In the genomic region with DNA sequence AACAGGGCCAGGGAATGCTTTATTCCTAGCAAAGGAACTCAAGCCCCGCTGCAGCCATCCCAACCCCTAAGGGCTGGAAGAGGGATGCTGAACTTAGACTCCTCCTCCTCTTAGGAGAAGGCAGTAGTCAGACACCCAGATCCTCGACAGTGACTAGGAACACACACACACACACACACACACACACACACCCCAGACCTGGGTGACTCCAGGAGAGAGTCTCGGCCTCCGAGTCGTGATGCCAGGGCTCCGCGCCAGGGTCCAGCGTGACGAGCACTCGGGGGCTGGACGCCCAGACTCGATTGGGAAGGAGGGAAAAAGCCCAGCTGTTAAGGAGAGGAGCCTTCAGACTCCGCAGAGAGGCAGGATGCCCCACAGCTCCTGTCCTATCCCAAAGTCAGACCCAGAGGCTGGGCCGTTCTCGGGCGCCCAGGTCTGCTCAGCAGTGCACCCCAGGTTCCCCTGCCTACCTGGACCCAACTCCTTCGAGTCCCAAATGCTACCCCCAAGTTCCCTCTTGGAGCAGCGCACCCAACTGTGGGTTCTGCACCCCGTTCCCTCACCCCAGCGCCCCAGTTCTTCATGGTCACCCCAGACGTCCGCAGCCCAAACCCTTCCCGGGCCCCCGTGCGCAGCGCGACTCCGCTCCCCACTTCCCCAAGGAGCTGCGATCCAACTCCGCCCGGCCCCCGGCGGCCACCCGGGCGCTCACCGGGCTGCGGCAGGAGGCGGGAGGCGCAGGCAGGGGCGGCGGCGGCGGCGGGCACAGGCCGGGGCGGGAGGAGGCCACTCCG, we compare ENCODE assay signal across 8 cellular contexts. TPM values are rescaled to one million over a fixed set of nuclear protein-coding genes. Genes with fewer than 3 reads are reported as not detected.
DNase-seq lines count a peak whose midpoint lies in the region; ATAC-seq and TF ChIP-seq lines count a peak whose summit lies in the region.

No MANE protein-coding gene starts in this region.

- H3K36me3 ChIP-seq in brain microvascular endothelial cell (replicated peaks) (no peaks in the 10 kb centered on the region), kidney epithelial cell (ENCODE audit: control insufficient read depth, insufficient read depth, low read length) (no peaks in the 10 kb centered on the region)

- H3K27me3 ChIP-seq in brain microvascular endothelial cell (replicated peaks) = no peaks in the 10 kb centered on the region
- no peaks in the 10 kb centered on the region for H3K27me3 ChIP-seq in kidney epithelial cell (ENCODE audit: control insufficient read depth, insufficient read depth, low read length)

- peak; percentile 1 for ATAC-seq in stimulated activated memory B cell treated with anti-CD40 and anti-IgM and Interleukin-4, amounts not matched to agents 10 μg/mL and 1 μg/mL and 100 μg/mL, for 72 hours

- POLR2A ChIA-PET in activated CD4-positive, alpha-beta T cell treated with anti-CD3 and anti-CD28 coated beads, Interleukin-2, amount 10 ng/mL, durations not matched to agents 7 days and 5 days (lab: Charles Lee) = no interaction called here

- H3K9me3 Mint-ChIP-seq in activated CD4-positive, alpha-beta T cell treated with anti-CD3 and anti-CD28 coated beads, Interleukin-2, amount 10 ng/mL, durations not matched to agents 7 days and 5 days = no peaks in the 10 kb centered on the region
- no peaks in the 10 kb centered on the region for H3K9me3 Mint-ChIP-seq in stimulated activated memory B cell treated with anti-CD40 and anti-IgM and Interleukin-4, amounts not matched to agents 10 μg/mL and 1 μg/mL and 100 μg/mL, for 72 hours

- H3K27me3 Mint-ChIP-seq in activated CD4-positive, alpha-beta T cell treated with anti-CD3 and anti-CD28 coated beads, Interleukin-2, amount 10 ng/mL, durations not matched to agents 7 days and 5 days = peaks cover 13% of the 10 kb centered on the region
- H3K27me3 Mint-ChIP-seq in stimulated activated memory B cell treated with anti-CD40 and anti-IgM and Interleukin-4, amounts not matched to agents 10 μg/mL and 1 μg/mL and 100 μg/mL, for 72 hours = no peaks in the 10 kb centered on the region

- peak overlapping the region; percentile 90 for H3K4me3 Mint-ChIP-seq in activated CD4-positive, alpha-beta T cell treated with anti-CD3 and anti-CD28 coated beads, Interleukin-2, amount 10 ng/mL, durations not matched to agents 7 days and 5 days
- peak overlapping the region; percentile 81 for H3K4me3 Mint-ChIP-seq in stimulated activated memory B cell treated with anti-CD40 and anti-IgM and Interleukin-4, amounts not matched to agents 10 μg/mL and 1 μg/mL and 100 μg/mL, for 72 hours

- peak overlapping the region; percentile 50 for H3K27ac ChIP-seq in brain microvascular endothelial cell

- no peak for TF ChIP-seq CTCF in brain microvascular endothelial cell (IDR thresholded peaks at IDR 0.05; ENCODE audit: low read depth, low read length, missing control alignments)
- TF ChIP-seq CTCF in kidney epithelial cell (IDR thresholded peaks at IDR 0.05; ENCODE audit: insufficient read depth, low read length, poor library complexity, severe bottlenecking) = no peak

- H3K27ac Mint-ChIP-seq in activated CD4-positive, alpha-beta T cell treated with anti-CD3 and anti-CD28 coated beads, Interleukin-2, amount 10 ng/mL, durations not matched to agents 7 days and 5 days = peak overlapping the region; percentile 83
- H3K27ac Mint-ChIP-seq in stimulated activated memory B cell treated with anti-CD40 and anti-IgM and Interleukin-4, amounts not matched to agents 10 μg/mL and 1 μg/mL and 100 μg/mL, for 72 hours = peak overlapping the region; percentile 91

- in situ Hi-C loops in brain microvascular endothelial cell (cut with HindIII; ENCODE audit: low pct_ligation_motif_present, low sequenced_read_pairs) = loop anchor here (10.0 kb wide), 1 partner anchor 63 kb away; no protein-coding TSS in a partner anchor

- H3K4me3 ChIP-seq in brain microvascular endothelial cell (ENCODE audit: low read depth, low read length) (peak overlapping the region; percentile 80), kidney epithelial cell (ENCODE audit: low read depth, low read length) (peak overlapping the region; percentile 82)

- CTCF ChIA-PET in activated CD4-positive, alpha-beta T cell treated with anti-CD3 and anti-CD28 coated beads, Interleukin-2, amount 10 ng/mL, durations not matched to agents 7 days and 5 days (lab: Charles Lee) = interaction anchor here (1.0 to 23.5 kb wide), 8 partner anchors 2 to 63 kb away, joined by 3 to 305 read pairs (median 6); a partner anchor contains a TSS

- no peak for DNase-seq in activated CD4-positive, alpha-beta T cell treated with anti-CD3 and anti-CD28 coated beads, Interleukin-2, amount 10 ng/mL, durations not matched to agents 7 days and 5 days
- DNase-seq in activated CD4-positive, alpha-beta T cell treated with anti-CD3 and anti-CD28 coated beads for 4 hours = no peak
- DNase-seq in M059J (ENCODE audit: low read depth) = peak; percentile 72
- no peak for DNase-seq in brain microvascular endothelial cell
- no peak for DNase-seq in kidney epithelial cell (ENCODE audit: low read depth)
- no peak for DNase-seq in RPMI8226
- DNase-seq in NOMO-1 (lab: John Stamatoyannopoulos, UW; ENCODE audit: unreplicated experiment in 2 of 2) = no peak

- H3K36me3 Mint-ChIP-seq in activated CD4-positive, alpha-beta T cell treated with anti-CD3 and anti-CD28 coated beads, Interleukin-2, amount 10 ng/mL, durations not matched to agents 7 days and 5 days (ENCODE audit: low read depth) = peaks cover 7% of the 10 kb centered on the region
- H3K36me3 Mint-ChIP-seq in stimulated activated memory B cell treated with anti-CD40 and anti-IgM and Interleukin-4, amounts not matched to agents 10 μg/mL and 1 μg/mL and 100 μg/mL, for 72 hours = peaks cover 41% of the 10 kb centered on the region

- peaks cover 51% of the 10 kb centered on the region for H3K4me1 Mint-ChIP-seq in activated CD4-positive, alpha-beta T cell treated with anti-CD3 and anti-CD28 coated beads, Interleukin-2, amount 10 ng/mL, durations not matched to agents 7 days and 5 days
- H3K4me1 Mint-ChIP-seq in stimulated activated memory B cell treated with anti-CD40 and anti-IgM and Interleukin-4, amounts not matched to agents 10 μg/mL and 1 μg/mL and 100 μg/mL, for 72 hours = peaks cover 60% of the 10 kb centered on the region

RNA-seq across cellular contexts. Expression of a gene that starts 0.4 kb away (rescaled TPM):
- total RNA-seq in activated CD4-positive, alpha-beta T cell treated with anti-CD3 and anti-CD28 coated beads, Interleukin-2, amount 10 ng/mL, durations not matched to agents 7 days and 5 days = 1 to 10 TPM; 8.5 to 8.6 TPM
- 5.4 and 12.1 TPM in 2 replicates for total RNA-seq in M059J (2014; rRNA removed; shearing (Covaris generic))
- total RNA-seq in kidney epithelial cell = 37.4 and 43.4 TPM in 2 replicates

RNA-seq across cellular contexts. Expression of a gene that starts 52.6 kb away (rescaled TPM):
- 10 to 100 TPM; 81.1 to 89.0 TPM for total RNA-seq in activated CD4-positive, alpha-beta T cell treated with anti-CD3 and anti-CD28 coated beads, Interleukin-2, amount 10 ng/mL, durations not matched to agents 7 days and 5 days
- total RNA-seq in M059J (2014; rRNA removed; shearing (Covaris generic)) = 47.1 and 54.0 TPM in 2 replicates
- 10.5 and 16.5 TPM in 2 replicates for total RNA-seq in kidney epithelial cell
